8 cellular contexts compared by ENCODE assay signal in genomic region chr4:94208268-94208667, GRCh38. TPM values are rescaled to one million over a fixed set of nuclear protein-coding genes. Genes with fewer than 3 reads are reported as not detected.
A peak's percentile ranks its signal among the peaks of the same experiment; 100 is the strongest.
DNase-seq lines count a peak whose midpoint lies in the region; ATAC-seq and TF ChIP-seq lines count a peak whose summit lies in the region.

No MANE protein-coding gene starts in this region.

- H3K36me3 Mint-ChIP-seq in T-helper 2 cell treated with Interferon-gamma antibody and Interleukin-4, amounts not matched to agents 5 μg/mL and 100 μg/mL, for 36 hours (ENCODE audit: low read depth) = peaks cover 34% of the 10 kb centered on the region
- peaks cover 37% of the 10 kb centered on the region for H3K36me3 Mint-ChIP-seq in activated CD4-positive, alpha-beta memory T cell treated with anti-CD3 and anti-CD28 coated beads, Interleukin-2, amount 10 ng/mL, durations not matched to agents 7 days and 5 days (ENCODE audit: low read depth)

- H3K36me3 ChIP-seq in subcutaneous abdominal adipose tissue (ENCODE audit: control insufficient read depth in 5 of 5, insufficient read depth in 5 of 5, low read length in 5 of 5) = peaks cover 7 to 18% (median 12%) of the 10 kb centered on the region in 5 donors

- H3K4me1 Mint-ChIP-seq in T-helper 2 cell treated with Interferon-gamma antibody and Interleukin-4, amounts not matched to agents 5 μg/mL and 100 μg/mL, for 36 hours (ENCODE audit: low read depth) = peaks cover 26% of the 10 kb centered on the region
- peaks cover 40% of the 10 kb centered on the region for H3K4me1 Mint-ChIP-seq in activated CD4-positive, alpha-beta memory T cell treated with anti-CD3 and anti-CD28 coated beads, Interleukin-2, amount 10 ng/mL, durations not matched to agents 7 days and 5 days

- H3K27ac ChIP-seq in subcutaneous abdominal adipose tissue (ENCODE audit: low read depth, low read length) = peak overlapping the region; percentile 90

- H3K27ac Mint-ChIP-seq in T-helper 2 cell treated with Interferon-gamma antibody and Interleukin-4, amounts not matched to agents 5 μg/mL and 100 μg/mL, for 36 hours = peak overlapping the region; percentile 100
- peak overlapping the region; percentile 98 for H3K27ac Mint-ChIP-seq in activated CD4-positive, alpha-beta memory T cell treated with anti-CD3 and anti-CD28 coated beads, Interleukin-2, amount 10 ng/mL, durations not matched to agents 7 days and 5 days

- in situ Hi-C loops in GM13977 (cut with MboI; ENCODE audit: low pct_unique_long_range_greater_than_20kb, low sequenced_read_pairs, unreplicated experiment) = no loop called here

- no peak for TF ChIP-seq CTCF in GM13977 (IDR thresholded peaks at IDR 0.05; ENCODE audit: extremely low read depth, insufficient read depth, missing control alignments)

- H3K4me3 ChIP-seq in iPS-11a (ENCODE audit: low read depth, low read length) (peak overlapping the region; percentile 95), subcutaneous abdominal adipose tissue (ENCODE audit: low read depth in 1 of 5, low read length in 5 of 5) (peak overlapping the region; percentile 78 to 99 (median 93))

- H3K4me3 Mint-ChIP-seq in T-helper 2 cell treated with Interferon-gamma antibody and Interleukin-4, amounts not matched to agents 5 μg/mL and 100 μg/mL, for 36 hours = peak overlapping the region; percentile 98
- H3K4me3 Mint-ChIP-seq in activated CD4-positive, alpha-beta memory T cell treated with anti-CD3 and anti-CD28 coated beads, Interleukin-2, amount 10 ng/mL, durations not matched to agents 7 days and 5 days = peak overlapping the region; percentile 96

- CTCF ChIA-PET in activated CD4-positive, alpha-beta memory T cell treated with anti-CD3 and anti-CD28 coated beads, Interleukin-2, amount 10 ng/mL, durations not matched to agents 7 days and 5 days (lab: Charles Lee) = no interaction called here

- H3K9ac ChIP-seq in subcutaneous abdominal adipose tissue (ENCODE audit: low read length in 5 of 5) = peak overlapping the region; percentile 52 to 94 (median 82)

- no peak for ATAC-seq in HG02852 (IDR thresholded peaks at IDR 0.05; ENCODE audit: unreplicated experiment)

- H3K27me3 Mint-ChIP-seq in T-helper 2 cell treated with Interferon-gamma antibody and Interleukin-4, amounts not matched to agents 5 μg/mL and 100 μg/mL, for 36 hours (ENCODE audit: low read depth) = no peaks in the 10 kb centered on the region
- peaks cover 4% of the 10 kb centered on the region for H3K27me3 Mint-ChIP-seq in activated CD4-positive, alpha-beta memory T cell treated with anti-CD3 and anti-CD28 coated beads, Interleukin-2, amount 10 ng/mL, durations not matched to agents 7 days and 5 days

- no peaks in the 10 kb centered on the region for H3K9me3 Mint-ChIP-seq in T-helper 2 cell treated with Interferon-gamma antibody and Interleukin-4, amounts not matched to agents 5 μg/mL and 100 μg/mL, for 36 hours
- H3K9me3 Mint-ChIP-seq in activated CD4-positive, alpha-beta memory T cell treated with anti-CD3 and anti-CD28 coated beads, Interleukin-2, amount 10 ng/mL, durations not matched to agents 7 days and 5 days = no peaks in the 10 kb centered on the region

- peaks cover 6 to 25% (median 16%) of the 10 kb centered on the region in 5 donors for H3K4me1 ChIP-seq in subcutaneous abdominal adipose tissue (ENCODE audit: control insufficient read depth in 5 of 5, insufficient read depth in 5 of 5, low read length in 5 of 5)

- DNase-seq in T-helper 2 cell treated with Interferon-gamma antibody and Interleukin-4, amounts not matched to agents 5 μg/mL and 100 μg/mL, for 36 hours (ENCODE audit: low spot score) = no peak
- DNase-seq in T-helper 2 cell = no peak
- no peak for DNase-seq in activated CD4-positive, alpha-beta memory T cell treated with anti-CD3 and anti-CD28 coated beads, Interleukin-2, amount 10 ng/mL, durations not matched to agents 7 days and 5 days
- DNase-seq in GM13977 (ENCODE audit: low spot score) = no peak
- DNase-seq in NCI-H1417 (lab: John Stamatoyannopoulos, UW) = no peak

- H3K27me3 ChIP-seq in subcutaneous abdominal adipose tissue (ENCODE audit: control insufficient read depth in 5 of 5, insufficient read depth in 4 of 5, low read length in 5 of 5) = no peaks in the 10 kb centered on the region

- H3K9me3 ChIP-seq in subcutaneous abdominal adipose tissue (ENCODE audit: control insufficient read depth in 5 of 5, low read length in 5 of 5) = peaks cover 0 to 7% (median 0%) of the 10 kb centered on the region in 5 donors

- POLR2A ChIA-PET in activated CD4-positive, alpha-beta memory T cell treated with anti-CD3 and anti-CD28 coated beads, Interleukin-2, amount 10 ng/mL, durations not matched to agents 7 days and 5 days (lab: Charles Lee) = interaction anchor here (1.0 to 1.9 kb wide), 5 partner anchors 15 to 244 kb away, joined by 3 to 7 read pairs (median 4); partner anchors contain the start of gene PDLIM5

RNA-seq across cellular contexts. Expression of gene SMARCAD1, which starts 0.6 kb away (rescaled TPM):
- 10 to 100 TPM; 28.4 to 30.0 TPM for total RNA-seq in activated CD4-positive, alpha-beta memory T cell treated with anti-CD3 and anti-CD28 coated beads, Interleukin-2, amount 10 ng/mL, durations not matched to agents 7 days and 5 days
